ENCODE assay signal across 2 cellular contexts in the genomic region with DNA sequence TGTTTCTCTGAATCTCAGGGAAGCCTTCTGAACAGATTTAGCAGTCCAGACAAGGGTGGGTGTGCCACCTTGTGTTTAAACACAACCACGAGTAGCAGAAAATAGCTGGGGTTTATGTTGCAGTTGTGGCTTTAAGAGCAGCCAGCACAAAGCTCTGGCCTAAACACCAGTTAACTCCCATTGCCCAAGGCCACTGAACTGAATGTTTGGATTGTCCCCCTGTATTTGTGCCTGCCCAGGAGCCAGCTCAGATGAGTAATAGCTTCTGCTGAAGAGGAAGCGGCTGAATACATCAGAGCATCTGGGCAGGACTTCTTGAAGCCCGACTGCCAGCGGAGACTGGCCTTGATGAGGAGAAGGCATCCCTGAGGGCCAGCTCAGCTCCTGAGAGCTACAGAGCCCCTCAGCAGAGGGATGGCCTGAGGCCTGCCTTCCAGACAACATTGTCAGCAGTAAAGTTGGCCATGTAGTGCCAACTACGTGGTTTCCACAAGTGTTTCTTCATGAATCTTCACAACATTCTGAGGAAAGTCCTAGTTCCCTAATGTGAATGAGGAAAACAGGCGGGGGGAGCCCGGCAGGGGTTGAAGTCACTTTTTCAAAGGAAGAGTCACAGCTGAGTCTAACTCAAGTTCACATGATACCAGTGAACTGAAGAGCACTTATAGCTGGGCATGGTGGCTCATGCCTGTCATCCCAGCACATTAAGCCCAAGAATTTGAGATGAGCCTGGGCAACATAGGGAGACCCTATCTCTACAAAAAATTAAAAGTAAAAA.
TF ChIP-seq lines count a peak whose summit lies in the region.

No MANE protein-coding gene starts in this region.

TF ChIP-seq in IMR-90, 13 proteins besides CTCF, POLR2A, EP300 and RAD21:
- TF ChIP-seq SMC3 (IDR thresholded peaks at IDR 0.05; ENCODE audit: low read depth, low read length) (0 out of 2 replicates have a peak, but pooled peaks have one; percentile 15), RCOR1 (IDR thresholded peaks at IDR 0.05; ENCODE audit: insufficient replicate concordance, low read length) (no peak)

TF ChIP-seq in HEK293T, 16 proteins besides CTCF, POLR2A, EP300 and RAD21 (continued from another document):
- no peak for TF ChIP-seq SP1 (IDR thresholded peaks at IDR 0.05)
- TF ChIP-seq BHLHE40 (IDR thresholded peaks at IDR 0.05; ENCODE audit: borderline replicate concordance), result no peak
- TF ChIP-seq L3MBTL2 (conservative IDR thresholded peaks at IDR 0.05), result no peak
- no peak for TF ChIP-seq FOXA1 (IDR thresholded peaks at IDR 0.05)
- no peak for TF ChIP-seq ZNF384 (IDR thresholded peaks at IDR 0.05)
- TF ChIP-seq NFRKB (IDR thresholded peaks at IDR 0.05), result no peak
- TF ChIP-seq FOXK2 (IDR thresholded peaks at IDR 0.05), result no peak
- no peak for TF ChIP-seq CTBP1 (IDR thresholded peaks at IDR 0.05; ENCODE audit: borderline replicate concordance)
